ENCODE assay signal across 17 cellular contexts in genomic region chr16:66363196-66363777, GRCh38. TPM values are rescaled to one million over a fixed set of nuclear protein-coding genes. Genes with fewer than 3 reads are reported as not detected.
DNase-seq lines count a peak whose midpoint lies in the region; ATAC-seq, FAIRE-seq and TF ChIP-seq lines count a peak whose summit lies in the region.
"Had no signal": no experiment of that assay in that cellular context is flagged by ENCODE, and none has a peak within 500 bp of the region (broad histone marks: within the 10 kb centered on the region; RNA-seq: fewer than 3 reads in every experiment).

No MANE protein-coding gene starts in this region.

- WGBS in H1 (ENCODE audit: extremely low coverage in 1 of 2, insufficient coverage in 1 of 2, insufficient read length in 1 of 2, insufficient replicate concordance in 2 of 2, low coverage in 1 of 2, low lambda C conversion rate in 2 of 2, missing lambda C conversion rate in 1 of 2), 2 experiments = 84% methylated on average over 13 of the region's 13 CpGs; no CpG with 5 or more reads in 1 of the 2 experiments
- 64 to 68% methylated on average over 13 of the region's 13 CpGs for WGBS in lung, 2 donors
- 82 to 83% methylated on average over 13 of the region's 13 CpGs for WGBS in thyroid gland, 2 donors

- H2BK120ac ChIP-seq in H1 (replicated peaks; ENCODE audit: low read depth, low read length) = no peak overlapping the region

- no peak overlapping the region for H3K9ac ChIP-seq in H1 (replicated peaks in 1 of 4; ENCODE audit: extremely low read depth in 1 of 4, low read depth in 3 of 4, low read length in 3 of 4)

- intact Hi-C loops in left ventricle myocardium inferior (cut with micrococcal nuclease) (no loop called here), cardiac septum (cut with DNase I) (loop anchor here (5.0 kb wide), 1 partner anchor 39 kb away; no protein-coding TSS in a partner anchor), thyroid gland (cut with DNase I) (no loop called here)

- H4K91ac ChIP-seq in H1 (replicated peaks; ENCODE audit: insufficient read length, low read length) = no peak overlapping the region

- no peak overlapping the region for H3K4me3 ChIP-seq in left ventricle myocardium inferior
- H3K4me3 ChIP-seq in H1 (ENCODE audit: extremely low read depth in 1 of 4, insufficient read depth in 2 of 4, low read depth in 3 of 4, low read length in 4 of 4) = no peak overlapping the region
- no peak overlapping the region for H3K4me3 ChIP-seq in lung
- H3K4me3 ChIP-seq in thyroid gland (replicated peaks in 1 of 3) = no peak overlapping the region
- H3K4me3 ChIP-seq: GM12878, HAP-1 had no signal

- H2BK20ac ChIP-seq in H1 (ENCODE audit: low read length) = peak overlapping the region; percentile 16; the same call in 1 of the 2 replicates

- H4K8ac ChIP-seq in H1 (ENCODE audit: extremely low read depth, insufficient read depth, low read length) = no peak overlapping the region

- CTCF ChIA-PET in H1 (lab: Charles Lee; ENCODE audit: partially characterized antibody) = interaction anchor here (0.8 to 4.2 kb wide), 8 partner anchors 7 to 188 kb away, joined by 3 to 18 read pairs (median 3); no protein-coding TSS in a partner anchor

- no peak overlapping the region for H2AFZ ChIP-seq in H1 (ENCODE audit: low read length)

- peak overlapping the region; percentile 93 for H3K27ac ChIP-seq in left ventricle myocardium inferior (replicated peaks)
- H3K27ac ChIP-seq in H1 (ENCODE audit: low read depth, low read length) = no peak overlapping the region
- peak overlapping the region; percentile 2 to 79 for H3K27ac ChIP-seq in lung (ENCODE audit: low read depth in 1 of 2, low read length in 1 of 2)
- H3K27ac ChIP-seq in thyroid gland = peak overlapping the region in 2 of 3 donors; percentile 56 to 61

- no peak overlapping the region for H2AK5ac ChIP-seq in H1 (ENCODE audit: low read depth, low read length)

- ATAC-seq in lung (ENCODE audit: insufficient read depth, low FRiP score) = no peak
- ATAC-seq in HG03460 (IDR thresholded peaks at IDR 0.05; ENCODE audit: unreplicated experiment) = no peak
- ATAC-seq: GM12878 had no signal

- no peaks in the 10 kb centered on the region for H3K9me3 ChIP-seq in left ventricle myocardium inferior (replicated peaks)
- H3K9me3 ChIP-seq in H1 (ENCODE audit: insufficient read depth in 2 of 2, low read depth in 1 of 2, low read length in 1 of 2) = no peaks in the 10 kb centered on the region
- no peaks in the 10 kb centered on the region for H3K9me3 ChIP-seq in lung (ENCODE audit: control insufficient read depth in 2 of 2, insufficient read depth in 1 of 2, low read length in 1 of 2)
- no peaks in the 10 kb centered on the region for H3K9me3 ChIP-seq in thyroid gland
- H3K9me3 ChIP-seq: HAP-1 had no signal

- FAIRE-seq in H1 (lab: Jason Lieb, UNC) = no peak
- FAIRE-seq: A204.1, GM12878 had no signal

- no peak for TF ChIP-seq EP300 in H1 (IDR thresholded peaks at IDR 0.05; ENCODE audit: borderline replicate concordance in 1 of 2, low read depth in 2 of 2, low read length in 2 of 2)

- POLR2A ChIA-PET in H1 (lab: Charles Lee; ENCODE audit: partially characterized antibody) = no interaction called here

- H3K36me3 ChIP-seq in left ventricle myocardium inferior = no peaks in the 10 kb centered on the region
- no peaks in the 10 kb centered on the region for H3K36me3 ChIP-seq in H1 (ENCODE audit: control insufficient read depth in 2 of 4, insufficient read depth in 4 of 4, low read length in 3 of 4)
- H3K36me3 ChIP-seq in lung (ENCODE audit: control insufficient read depth in 2 of 2, insufficient read depth in 2 of 2, low read length in 2 of 2) = no peaks in the 10 kb centered on the region
- no peaks in the 10 kb centered on the region for H3K36me3 ChIP-seq in thyroid gland
- H3K36me3 ChIP-seq: HAP-1 had no signal

- H3K27me3 ChIP-seq in left ventricle myocardium inferior (ENCODE audit: low read depth) = peaks cover 11% of the 10 kb centered on the region
- no peaks in the 10 kb centered on the region for H3K27me3 ChIP-seq in H1 (replicated peaks in 1 of 4; ENCODE audit: control insufficient read depth in 3 of 4, extremely low read depth in 1 of 4, insufficient read depth in 3 of 4, low read length in 3 of 4)
- H3K27me3 ChIP-seq in lung (ENCODE audit: control insufficient read depth, insufficient read depth) = no peaks in the 10 kb centered on the region
- no peaks in the 10 kb centered on the region for H3K27me3 ChIP-seq in thyroid gland

- no peak for TF ChIP-seq CTCF in left ventricle myocardium inferior (IDR thresholded peaks at IDR 0.05; ENCODE audit: borderline replicate concordance)
- no peak for TF ChIP-seq CTCF in H1 (IDR thresholded peaks at IDR 0.05; ENCODE audit: control extremely low read depth in 1 of 3, insufficient read depth in 1 of 3, low read depth in 1 of 3, low read length in 3 of 3)
- TF ChIP-seq CTCF in lung (IDR thresholded peaks at IDR 0.05; ENCODE audit: control extremely low read depth, extremely low read depth) = no peak
- no peak for TF ChIP-seq CTCF in thyroid gland (IDR thresholded peaks at IDR 0.05)

- H3K4me1 ChIP-seq in left ventricle myocardium inferior (peaks cover 88% of the 10 kb centered on the region), H1 (replicated peaks in 1 of 4; ENCODE audit: control insufficient read depth in 3 of 4, insufficient read depth in 4 of 4, low read length in 3 of 4) (peaks cover 0 to 17% (median 12%) of the 10 kb centered on the region in 4 experiments; a peak in 6 of 7 replicates), lung (ENCODE audit: control insufficient read depth in 2 of 2, insufficient read depth in 2 of 2, low read length in 2 of 2) (peaks cover 0 to 29% of the 10 kb centered on the region in 2 donors), thyroid gland (peaks cover 16 to 43% of the 10 kb centered on the region in 2 donors)
- H3K4me1 ChIP-seq: HAP-1 had no signal

- no peak overlapping the region for H2BK12ac ChIP-seq in H1 (ENCODE audit: low read depth, low read length)

- no peaks in the 10 kb centered on the region for H3K79me1 ChIP-seq in H1 (ENCODE audit: low read depth, low read length)

- no peak for DNase-seq in left ventricle myocardium inferior
- no peak for DNase-seq in cardiac septum (ENCODE audit: low spot score)
- no peak for DNase-seq in H1 (ENCODE audit: low read depth in 1 of 2, low spot score in 2 of 2)
- DNase-seq in lung (ENCODE audit: low spot score) = no peak
- DNase-seq in thyroid gland = no peak
- no peak for DNase-seq in NCI-H345 treated with DMSO at 0.1 percent for 48 hours (lab: John Stamatoyannopoulos, UW; ENCODE audit: unreplicated experiment)
- DNase-seq in putamen (ENCODE audit: low spot score) = no peak
- DNase-seq: Calu3; CD4-positive, alpha-beta T cell; NCI-H146; NCI-H2081 treated with DMSO at 0.1 percent for 48 hours; NCI-H2227 treated with DMSO at 0.1 percent for 48 hours; NCI-H526 had no signal

- no peak for TF ChIP-seq RAD21 in H1 (IDR thresholded peaks at IDR 0.05 in 1 of 2, conservative IDR thresholded peaks at IDR 0.05 in 1 of 2; ENCODE audit: low read depth in 2 of 2, low read length in 2 of 2)

- no peaks in the 10 kb centered on the region for H4K20me1 ChIP-seq in H1 (replicated peaks in 1 of 2; ENCODE audit: control insufficient read depth in 1 of 2, insufficient read depth in 2 of 2, low read length in 2 of 2)

- TF ChIP-seq POLR2A in H1 (IDR thresholded peaks at IDR 0.05; ENCODE audit: control extremely low read depth in 1 of 2, low read depth in 2 of 2, low read length in 2 of 2) = no peak
- no peak for TF ChIP-seq POLR2A in thyroid gland (IDR thresholded peaks at IDR 0.05)

- H3K4ac ChIP-seq in H1 (replicated peaks; ENCODE audit: insufficient read length, low read depth, low read length) = no peak overlapping the region

- H3K23me2 ChIP-seq in H1 (ENCODE audit: low read depth, low read length) = no peaks in the 10 kb centered on the region

- H3K23ac ChIP-seq in H1 (ENCODE audit: insufficient read length) = no peak overlapping the region

- no peak overlapping the region for H2BK15ac ChIP-seq in H1 (ENCODE audit: low read length)

- H3K56ac ChIP-seq in H1 (replicated peaks; ENCODE audit: insufficient read length, low read depth, low read length) = no peak overlapping the region

- no peak overlapping the region for H4K5ac ChIP-seq in H1 (ENCODE audit: insufficient read length, low read depth, low read length)

- H3K4me2 ChIP-seq in H1 (ENCODE audit: insufficient read depth in 1 of 2, low read depth in 2 of 2, low read length in 2 of 2) = no peak overlapping the region

- H2BK5ac ChIP-seq in H1 (ENCODE audit: low read depth, low read length) = no peak overlapping the region

- H3K79me2 ChIP-seq in H1 (ENCODE audit: control insufficient read depth in 1 of 2, insufficient read depth in 2 of 2, low read length in 2 of 2) = no peaks in the 10 kb centered on the region

- H3K14ac ChIP-seq in H1 (ENCODE audit: insufficient read length) = no peak overlapping the region

- H3K18ac ChIP-seq in H1 (ENCODE audit: extremely low read depth, low read length) = no peak overlapping the region

TF ChIP-seq in H1, 55 proteins besides CTCF, POLR2A, EP300 and RAD21 (continues in another document):
- TF ChIP-seq NANOG (IDR thresholded peaks at IDR 0.05; ENCODE audit: insufficient read depth, low read depth, low read length, poor library complexity, severe bottlenecking) (no peak), FOSL1 (IDR thresholded peaks at IDR 0.05; ENCODE audit: insufficient read depth, low read depth, low read length) (no peak), HDAC2 (IDR thresholded peaks at IDR 0.05; ENCODE audit: borderline replicate concordance in 1 of 2, low read depth in 2 of 2, low read length in 2 of 2) (peak in 1 of 2 experiments; percentile 63; a peak in 1 of 4 replicates), E2F6 (IDR thresholded peaks at IDR 0.05) (no peak), POU5F1 (IDR thresholded peaks at IDR 0.05; ENCODE audit: low read depth, low read length) (no peak)

RNA-seq across cellular contexts. Expression of gene CDH5, which starts 3.2 kb away (rescaled TPM):
- total RNA-seq in left ventricle myocardium inferior (47.1 TPM), cardiac septum (51.9 TPM), lung (100 to 1,000 TPM in 1 of 2 donors, 10 to 100 TPM in 1; 80.2 to 196 TPM), thyroid gland (10 to 100 TPM; 56.0 to 90.0 (median 67.2) TPM)
- total RNA-seq in H1 (2021; fragmentation: NEBNext Ultra II Directional; extraction: Animal tissue kit (Norgen Biotek cat#: 25700)) = 0.32 and 0.59 TPM in 2 replicates
- polyA plus RNA-seq in H1 (2011; rRNA removed) (0.20 and 0.32 TPM in 2 replicates), lung (10 to 100 TPM; 29.9 to 82.1 TPM)
- polyA plus RNA-seq in H1 (2011; cell fraction: cytosol; rRNA removed) = 0.23 TPM
- polyA plus RNA-seq in H1 (2011; cell fraction: nucleus; rRNA removed) = 0.50 TPM
- polyA plus RNA-seq in H1 (2012, experiment 1 of 2) = 0.18 to 0.35 TPM (median 0.30 TPM) in 4 replicates
- polyA plus RNA-seq in H1 (2012, experiment 2 of 2) = 0.16 TPM
- 0.97 TPM for polyA plus RNA-seq in H1 (2013, experiment 1 of 2)
- polyA plus RNA-seq in H1 (2013, experiment 2 of 2) = 0.88 TPM
- 0.27 and 0.69 TPM in 2 replicates for polyA minus RNA-seq in H1 (2011; rRNA and poly(A)+ RNA removed)
- not detected for polyA minus RNA-seq in H1 (2011; cell fraction: cytosol; rRNA and poly(A)+ RNA removed)
- not detected for polyA minus RNA-seq in H1 (2011; cell fraction: nucleus; rRNA and poly(A)+ RNA removed)
- total RNA-seq: Calu3; CD4-positive, alpha-beta T cell; GM12878 had no signal
- polyA plus RNA-seq: GM12878 had no signal

Comparison
In these comparisons a context has a peak if more than half of its experiments do, and no peak if none do; other contexts are left out.
1. RNA of gene CDH5, which starts 3.2 kb away (total RNA-seq): 80.2 to 196 TPM in lung, 56.0 to 90.0 TPM in thyroid gland, 51.9 TPM in cardiac septum (single experiment) and 47.1 TPM in left ventricle myocardium inferior (single experiment); 0.32 to 0.59 TPM in H1; every median in the first group is over 10 times any median in the second.